Comparison of ENCODE assay signal across 15 cellular contexts in the genomic region with DNA sequence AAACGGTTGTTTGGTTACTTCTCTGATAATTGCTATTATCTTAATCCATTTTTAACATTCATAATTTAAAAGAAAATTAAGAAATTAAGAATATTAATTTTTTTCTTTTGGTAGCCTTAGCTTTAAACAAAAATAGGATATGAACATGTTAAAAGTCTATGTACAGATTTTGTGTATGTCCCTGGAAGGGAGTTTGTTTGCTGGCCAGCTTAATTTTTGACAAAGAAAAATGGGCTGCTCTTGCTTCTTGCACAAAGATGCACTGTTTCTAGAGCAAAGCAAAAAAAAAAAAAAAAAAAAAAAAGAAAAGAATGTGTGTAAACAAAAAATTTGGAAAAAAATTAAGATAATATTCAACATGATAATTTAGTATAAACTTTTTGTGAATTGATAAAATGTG. TPM values are rescaled to one million over a fixed set of nuclear protein-coding genes. Genes with fewer than 3 reads are reported as not detected.
DNase-seq lines count a peak whose midpoint lies in the region; ATAC-seq and TF ChIP-seq lines count a peak whose summit lies in the region.
"Had no signal": no experiment of that assay in that cellular context is flagged by ENCODE, and none has a peak within 500 bp of the region (broad histone marks: within the 10 kb centered on the region; RNA-seq: fewer than 3 reads in every experiment).

No MANE protein-coding gene starts in this region.

- H3K4me3 ChIP-seq in iPS-18a (ENCODE audit: low read length) (peak overlapping the region; percentile 34), gastrocnemius medialis (peak overlapping the region; percentile 44 to 55 (median 47))
- no peak overlapping the region for H3K4me3 ChIP-seq in CD8-positive, alpha-beta T cell (ENCODE audit: low read depth, low read length)
- H3K4me3 ChIP-seq: BLaER1, lung had no signal

- no peak for TF ChIP-seq CTCF in brain (conservative IDR thresholded peaks at IDR 0.05)
- TF ChIP-seq CTCF in gastrocnemius medialis (IDR thresholded peaks at IDR 0.05 in 4 of 5, conservative IDR thresholded peaks at IDR 0.05 in 1 of 5): no peak
- no peak for TF ChIP-seq CTCF in CD8-positive, alpha-beta T cell (IDR thresholded peaks at IDR 0.05)
- no peak for TF ChIP-seq CTCF in GM10248 (IDR thresholded peaks at IDR 0.05; ENCODE audit: control extremely low read depth, extremely low read depth, low read depth, missing control alignments)

- H3K4me3 Mint-ChIP-seq in brain: peak overlapping the region; percentile 49 to 87 (median 82)
- H3K4me3 Mint-ChIP-seq in CD8-positive, alpha-beta T cell: no peak overlapping the region
- H3K4me3 Mint-ChIP-seq: activated T-helper 17 cell treated with anti-CD3 and anti-CD28 coated beads, Interleukin-2, amount 50 U/mL, for 72 hours had no signal

- POLR2A ChIA-PET in CD8-positive, alpha-beta T cell (lab: Charles Lee): no interaction called here
- POLR2A ChIA-PET in GM10248 (lab: Yijun Ruan, JAX): no interaction called here

- H3K4me1 ChIP-seq in iPS-18a (ENCODE audit: control insufficient read depth, low read depth, low read length) (peaks cover 29% of the 10 kb centered on the region), gastrocnemius medialis (peaks cover 0 to 4% of the 10 kb centered on the region in 2 donors)
- H3K4me1 ChIP-seq in CD8-positive, alpha-beta T cell (ENCODE audit: insufficient read depth, low read length): no peaks in the 10 kb centered on the region
- H3K4me1 ChIP-seq: BLaER1 had no signal

- H3K27ac ChIP-seq in iPS-18a (ENCODE audit: low read length) (no peak overlapping the region), gastrocnemius medialis (no peak overlapping the region)
- H3K27ac ChIP-seq in CD8-positive, alpha-beta T cell (ENCODE audit: low read depth, low read length): no peak overlapping the region
- H3K27ac ChIP-seq: BLaER1 had no signal

- no peaks in the 10 kb centered on the region for H3K27me3 ChIP-seq in iPS-18a (ENCODE audit: control insufficient read depth, insufficient read depth, low read length)
- no peaks in the 10 kb centered on the region for H3K27me3 ChIP-seq in gastrocnemius medialis
- no peaks in the 10 kb centered on the region for H3K27me3 ChIP-seq in CD8-positive, alpha-beta T cell (ENCODE audit: insufficient read depth, low read length)
- H3K27me3 ChIP-seq: BLaER1 had no signal

- H3K9me3 Mint-ChIP-seq in brain: peaks cover 4 to 21% (median 17%) of the 10 kb centered on the region in 5 experiments
- H3K9me3 Mint-ChIP-seq in CD8-positive, alpha-beta T cell: no peaks in the 10 kb centered on the region
- H3K9me3 Mint-ChIP-seq: activated T-helper 17 cell treated with anti-CD3 and anti-CD28 coated beads, Interleukin-2, amount 50 U/mL, for 72 hours had no signal

- no peaks in the 10 kb centered on the region for H3K36me3 ChIP-seq in iPS-18a (ENCODE audit: control insufficient read depth, low read depth, low read length)
- no peaks in the 10 kb centered on the region for H3K36me3 ChIP-seq in gastrocnemius medialis
- no peaks in the 10 kb centered on the region for H3K36me3 ChIP-seq in CD8-positive, alpha-beta T cell (ENCODE audit: insufficient read depth, low read length)
- H3K36me3 ChIP-seq: BLaER1 had no signal

- DNase-seq in Ammon's horn (ENCODE audit: low spot score) (peak; percentile 19), gastrocnemius medialis (no peak), GM10248 (ENCODE audit: extremely low spot score) (no peak)
- no peak for DNase-seq in CD8-positive, alpha-beta T cell
- DNase-seq: activated CD4-positive, alpha-beta T cell treated with anti-CD3 and anti-CD28 coated beads, Interleukin-2, amount 50 U/mL, for 48 hours; KG1; T-helper 9 cell had no signal

- H3K36me3 Mint-ChIP-seq in brain: peaks cover 30% of the 10 kb centered on the region
- H3K36me3 Mint-ChIP-seq in CD8-positive, alpha-beta T cell: no peaks in the 10 kb centered on the region

- no peak overlapping the region for H3K9ac ChIP-seq in iPS-18a (ENCODE audit: low read length)
- H3K9ac ChIP-seq: BLaER1 had no signal

- H3K27ac Mint-ChIP-seq in brain: peak overlapping the region in 2 of 5 experiments; percentile 29 to 93
- no peak overlapping the region for H3K27ac Mint-ChIP-seq in CD8-positive, alpha-beta T cell
- H3K27ac Mint-ChIP-seq: activated T-helper 17 cell treated with anti-CD3 and anti-CD28 coated beads, Interleukin-2, amount 50 U/mL, for 72 hours had no signal

- intact Hi-C loops in gastrocnemius medialis (cut with DNase I; ENCODE audit: low total_unique reads): no loop called here
- intact Hi-C loops in CD8-positive, alpha-beta T cell (cut with DNase I, micrococcal nuclease): no loop called here

- in situ Hi-C loops in gastrocnemius medialis (cut with MboI; ENCODE audit: low sequenced_read_pairs in 4 of 4): no loop called here

- no peaks in the 10 kb centered on the region for H3K27me3 Mint-ChIP-seq in brain
- peaks cover 15% of the 10 kb centered on the region for H3K27me3 Mint-ChIP-seq in CD8-positive, alpha-beta T cell (ENCODE audit: low read depth)

- H3K9me3 ChIP-seq in iPS-18a (ENCODE audit: control insufficient read depth, low read depth, low read length): no peaks in the 10 kb centered on the region
- H3K9me3 ChIP-seq in gastrocnemius medialis: no peaks in the 10 kb centered on the region
- H3K9me3 ChIP-seq in CD8-positive, alpha-beta T cell (ENCODE audit: low read length): no peaks in the 10 kb centered on the region
- H3K9me3 ChIP-seq: BLaER1 had no signal

- TF ChIP-seq POLR2A in gastrocnemius medialis (IDR thresholded peaks at IDR 0.05): no peak

- CTCF ChIA-PET in CD8-positive, alpha-beta T cell (lab: Charles Lee): no interaction called here
- CTCF ChIA-PET in GM10248 (lab: Yijun Ruan, JAX): no interaction called here

- no peak for ATAC-seq in gastrocnemius medialis
- ATAC-seq in CD8-positive, alpha-beta T cell: no peak
- no peak for ATAC-seq in GM18861 (IDR thresholded peaks at IDR 0.05; ENCODE audit: unreplicated experiment)
- no peak for ATAC-seq in HG02981 (IDR thresholded peaks at IDR 0.05; ENCODE audit: unreplicated experiment)
- ATAC-seq: activated T-helper 17 cell treated with anti-CD3 and anti-CD28 coated beads, Interleukin-2, amount 50 U/mL, for 72 hours had no signal

- H3K4me1 Mint-ChIP-seq in brain: peaks cover 36% of the 10 kb centered on the region
- no peaks in the 10 kb centered on the region for H3K4me1 Mint-ChIP-seq in CD8-positive, alpha-beta T cell (ENCODE audit: low read depth)
- H3K4me1 Mint-ChIP-seq: activated T-helper 17 cell treated with anti-CD3 and anti-CD28 coated beads, Interleukin-2, amount 50 U/mL, for 72 hours had no signal

RNA-seq across cellular contexts. Expression of a gene that starts 1.3 kb away (rescaled TPM):
- 5.2 TPM for polyA plus RNA-seq in brain (ENCODE audit: insufficient read depth, low read depth, low replicate concordance)
- 1 to 10 TPM; 1.1 to 6.3 (median 3.2) TPM for total RNA-seq in gastrocnemius medialis
- not detected for total RNA-seq in CD8-positive, alpha-beta T cell
- total RNA-seq: Daoy had no signal

RNA-seq across cellular contexts. Expression of a gene that starts 31.1 kb away (rescaled TPM):
- 2.4 TPM for polyA plus RNA-seq in brain (ENCODE audit: insufficient read depth, low read depth, low replicate concordance)
- total RNA-seq in gastrocnemius medialis: 1 to 10 TPM; 3.4 to 8.9 (median 7.7) TPM
- total RNA-seq in CD8-positive, alpha-beta T cell: 1 to 10 TPM; 8.4 to 9.2 TPM
